In genomic region chr2:50346104-50346503, GRCh38 we compare ENCODE assay signal across 20 cellular contexts.
DNase-seq lines count a peak whose midpoint lies in the region; ATAC-seq and TF ChIP-seq lines count a peak whose summit lies in the region.
"Had no signal": no experiment of that assay in that cellular context is flagged by ENCODE, and none has a peak within 500 bp of the region (broad histone marks: within the 10 kb centered on the region; RNA-seq: fewer than 3 reads in every experiment).

No MANE protein-coding gene starts in this region.

- H3K27ac Mint-ChIP-seq in glutamatergic neuron (ENCODE audit: unreplicated experiment) (no peak overlapping the region), nephron (peak overlapping the region in 2 of 3 experiments; percentile 1 to 57)
- H3K27ac Mint-ChIP-seq: activated CD8-positive, alpha-beta T cell treated with anti-CD3 and anti-CD28 coated beads, Interleukin-2, amount 10 ng/mL, durations not matched to agents 7 days and 5 days; CD4-positive, CD25-positive, alpha-beta regulatory T cell; T-cell had no signal

- TF ChIP-seq CTCF in glutamatergic neuron (IDR thresholded peaks at IDR 0.05; ENCODE audit: partially characterized antibody, unreplicated experiment) (no peak), nephron (IDR thresholded peaks at IDR 0.05; ENCODE audit: unreplicated experiment in 3 of 3) (no peak)

- H3K4me3 ChIP-seq in right cardiac atrium (ENCODE audit: low read length): peak overlapping the region; percentile 42
- H3K4me3 ChIP-seq: A549, pancreas, Peyer's patch had no signal

- H3K4me1 ChIP-seq in right cardiac atrium (ENCODE audit: control insufficient read depth, insufficient read depth, low read length): no peaks in the 10 kb centered on the region
- H3K4me1 ChIP-seq: A549, pancreas, Peyer's patch had no signal

- H3K9me3 Mint-ChIP-seq in glutamatergic neuron (ENCODE audit: unreplicated experiment) (peaks cover 4% of the 10 kb centered on the region), nephron (no peaks in the 10 kb centered on the region)

- H3K4me1 Mint-ChIP-seq in glutamatergic neuron (ENCODE audit: low read depth, unreplicated experiment) (peaks cover 15% of the 10 kb centered on the region), nephron (peaks cover 14% of the 10 kb centered on the region)
- H3K4me1 Mint-ChIP-seq: CD4-positive, CD25-positive, alpha-beta regulatory T cell; central memory CD8-positive, alpha-beta T cell; T-cell had no signal

- H3K27me3 Mint-ChIP-seq in glutamatergic neuron (ENCODE audit: unreplicated experiment) (peaks cover 8% of the 10 kb centered on the region), nephron (ENCODE audit: low read depth) (peaks cover 72% of the 10 kb centered on the region)
- H3K27me3 Mint-ChIP-seq: central memory CD8-positive, alpha-beta T cell had no signal

- H3K27ac ChIP-seq in right cardiac atrium (ENCODE audit: low read length): no peak overlapping the region
- H3K27ac ChIP-seq: A549, pancreas, Peyer's patch had no signal

- ATAC-seq in right cardiac atrium: peak in 1 of 2 donors; percentile 61
- ATAC-seq in Right ventricle myocardium inferior: no peak
- no peak for ATAC-seq in GM21619 (IDR thresholded peaks at IDR 0.05; ENCODE audit: unreplicated experiment)
- ATAC-seq: activated CD8-positive, alpha-beta T cell treated with anti-CD3 and anti-CD28 coated beads, Interleukin-2, amount 10 ng/mL, durations not matched to agents 7 days and 5 days; pancreas; T-cell had no signal

- intact Hi-C loops in right cardiac atrium (cut with DNase I) (no loop called here), Right ventricle myocardium inferior (cut with DNase I) (no loop called here)

- H3K27me3 ChIP-seq in right cardiac atrium (ENCODE audit: control insufficient read depth, insufficient read depth): peaks cover 2% of the 10 kb centered on the region
- H3K27me3 ChIP-seq: Peyer's patch had no signal

- 10% methylated on average over 19 of the region's 19 CpGs for WGBS in right cardiac atrium

- DNase-seq in right cardiac atrium (peak in 2 of 3 donors; percentile 41 to 51), Right ventricle myocardium inferior (ENCODE audit: missing footprints) (no peak), glutamatergic neuron (peak; percentile 53), NCI-H345 treated with DMSO at 0.1 percent for 48 hours (lab: John Stamatoyannopoulos, UW; ENCODE audit: unreplicated experiment) (no peak), NCI-H187 (lab: John Stamatoyannopoulos, UW) (no peak)
- no peak for DNase-seq in activated CD4-positive, alpha-beta T cell treated with anti-CD3 and anti-CD28 coated beads for 48 hours
- DNase-seq: activated CD8-positive, alpha-beta T cell treated with anti-CD3 and anti-CD28 coated beads, Interleukin-2, amount 10 ng/mL, durations not matched to agents 7 days and 5 days; CD4-positive, CD25-positive, alpha-beta regulatory T cell; DMS79; foreskin melanocyte; NCI-H82; Peyer's patch; stimulated activated CD4-positive, alpha-beta T cell treated with anti-CD3 and anti-CD28 coated beads, Interleukin-12 subunit alpha, Interleukin-12 subunit beta, amount 100 ng/mL, for 4 hours; stimulated activated naive CD4-positive, alpha-beta T cell treated with Interleukin-2 at 50 U/mL for 16 hours; T-cell had no signal

- H3K4me3 Mint-ChIP-seq in glutamatergic neuron (ENCODE audit: unreplicated experiment): peak overlapping the region; percentile 84
- peak overlapping the region; percentile 75 to 79 (median 78) for H3K4me3 Mint-ChIP-seq in nephron
- H3K4me3 Mint-ChIP-seq: activated CD8-positive, alpha-beta T cell treated with anti-CD3 and anti-CD28 coated beads, Interleukin-2, amount 10 ng/mL, durations not matched to agents 7 days and 5 days; CD4-positive, CD25-positive, alpha-beta regulatory T cell; central memory CD8-positive, alpha-beta T cell; T-cell had no signal

- no peaks in the 10 kb centered on the region for H3K9me3 ChIP-seq in right cardiac atrium (ENCODE audit: control insufficient read depth, low read length)
- H3K9me3 ChIP-seq: A549, pancreas, Peyer's patch had no signal

- H3K36me3 Mint-ChIP-seq in glutamatergic neuron (ENCODE audit: unreplicated experiment) (no peaks in the 10 kb centered on the region), nephron (ENCODE audit: low read depth) (no peaks in the 10 kb centered on the region)
- H3K36me3 Mint-ChIP-seq: CD4-positive, CD25-positive, alpha-beta regulatory T cell; T-cell had no signal

Comparison
In these comparisons a context has a peak if more than half of its experiments do, and no peak if none do; other contexts are left out.
1. DNase-seq: peak in right cardiac atrium (2 of 3) and glutamatergic neuron (single experiment); none in Right ventricle myocardium inferior (single experiment), NCI-H345 treated with DMSO at 0.1 percent for 48 hours (single experiment), activated CD4-positive, alpha-beta T cell treated with anti-CD3 and anti-CD28 coated beads for 48 hours (single experiment) and NCI-H187 (0 of 2).